In genomic region chr4:91128519-91128918, GRCh38 we compare ENCODE assay signal across 1 cellular context.
TF ChIP-seq lines count a peak whose summit lies in the region.

No MANE protein-coding gene starts in this region.

TF ChIP-seq in H1, 55 proteins besides CTCF, POLR2A, EP300 and RAD21 (continued from another document):
- TF ChIP-seq E2F6 (IDR thresholded peaks at IDR 0.05) (no peak), GABPA (IDR thresholded peaks at IDR 0.05; ENCODE audit: borderline replicate concordance, insufficient read depth, low read length) (no peak), CBX5 (IDR thresholded peaks at IDR 0.05; ENCODE audit: low read depth, low read length) (no peak), TAF7 (optimal IDR thresholded peaks at IDR 0.05; ENCODE audit: borderline replicate concordance, low read depth, low read length) (no peak), SAP30 (IDR thresholded peaks at IDR 0.05; ENCODE audit: insufficient read depth, insufficient replicate concordance, low read length) (no peak), EZH2 (IDR thresholded peaks at IDR 0.05; ENCODE audit: low read depth, low read length, severe bottlenecking) (no peak), PHF8 (conservative IDR thresholded peaks at IDR 0.05; ENCODE audit: low read depth, low read length) (no peak), TCF12 (IDR thresholded peaks at IDR 0.05; ENCODE audit: low read depth, low read length) (no peak), JUN (IDR thresholded peaks at IDR 0.05; ENCODE audit: low read depth, low read length) (no peak), CBX8 (IDR thresholded peaks at IDR 0.05; ENCODE audit: borderline replicate concordance, low read depth, low read length) (no peak)
TF ChIP-seq in H1: peak in this region for 0.
